8 cellular contexts compared by ENCODE assay signal in the genomic region with DNA sequence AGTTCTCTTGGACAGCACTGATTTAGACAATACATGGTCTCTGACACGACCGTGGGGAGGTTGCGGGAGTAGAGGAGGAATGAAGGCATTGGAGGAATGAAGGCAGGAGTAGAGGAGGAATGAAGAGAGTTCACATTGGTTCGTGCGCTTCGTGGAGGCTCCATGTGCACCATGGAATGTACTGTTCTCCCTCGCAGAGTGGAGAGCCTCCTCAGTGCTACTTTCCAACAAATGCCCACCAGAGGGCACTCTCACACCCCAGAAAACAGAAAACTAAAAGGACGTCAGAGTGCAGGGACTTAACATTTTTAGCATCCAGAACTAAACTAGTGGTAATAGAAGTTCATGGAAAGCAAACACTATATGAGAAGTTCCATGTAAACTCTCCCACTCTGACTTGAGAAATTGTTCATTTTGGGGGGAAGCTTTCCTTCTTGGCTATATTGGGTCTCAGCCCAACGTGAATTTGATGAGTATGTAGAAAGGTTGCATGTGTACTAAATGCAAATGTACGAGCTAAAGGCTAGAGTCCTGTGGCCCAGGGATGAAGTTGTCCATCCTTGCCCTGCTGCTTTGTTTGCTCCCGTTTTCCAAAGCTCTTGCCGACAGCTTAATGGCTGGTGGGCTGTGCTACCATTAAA.
DNase-seq lines count a peak whose midpoint lies in the region; ATAC-seq and TF ChIP-seq lines count a peak whose summit lies in the region.

No MANE protein-coding gene starts in this region.

- no peak overlapping the region for H2AFZ ChIP-seq in parathyroid adenoma

- TF ChIP-seq CTCF in foreskin keratinocyte (conservative IDR thresholded peaks at IDR 0.05): peak; percentile 82
- peak; percentile 60 for TF ChIP-seq CTCF in parathyroid adenoma (IDR thresholded peaks at IDR 0.05)

- H3K4me1 ChIP-seq in foreskin keratinocyte: no peaks in the 10 kb centered on the region
- H3K4me1 ChIP-seq in parathyroid adenoma: no peaks in the 10 kb centered on the region

- peak; percentile 74 for ATAC-seq in HG02759 (IDR thresholded peaks at IDR 0.05; ENCODE audit: unreplicated experiment)
- ATAC-seq in foreskin keratinocyte: peak; percentile 91

- peak; percentile 10 for DNase-seq in activated naive CD4-positive, alpha-beta T cell treated with Interleukin-2 at 50 U/mL for 16 hours
- DNase-seq in activated naive CD4-positive, alpha-beta T cell (lab: John Stamatoyannopoulos, UW): no peak
- peak; percentile 59 for DNase-seq in NCI-H2107 treated with DMSO at 0.1 percent for 48 hours (lab: John Stamatoyannopoulos, UW; ENCODE audit: unreplicated experiment)
- peak; percentile 78 for DNase-seq in activated CD4-positive, alpha-beta T cell treated with anti-CD3 and anti-CD28 coated beads, Interleukin-2, amount 10 ng/mL, durations not matched to agents 24 days and 14 days
- DNase-seq in foreskin keratinocyte: peak; percentile 17 to 46
- no peak for DNase-seq in OCI-M2 (lab: John Stamatoyannopoulos, UW; ENCODE audit: unreplicated experiment)

- no peak overlapping the region for H3K27ac ChIP-seq in foreskin keratinocyte
- no peak overlapping the region for H3K27ac ChIP-seq in parathyroid adenoma

- H3K27me3 ChIP-seq in foreskin keratinocyte (peaks cover 31% of the 10 kb centered on the region), parathyroid adenoma (ENCODE audit: control insufficient read depth, insufficient read depth, low read length) (no peaks in the 10 kb centered on the region)

- no peak overlapping the region for H3K9ac ChIP-seq in parathyroid adenoma

- no peaks in the 10 kb centered on the region for H3K9me3 ChIP-seq in parathyroid adenoma (ENCODE audit: control insufficient read depth, low read length)

- H3K36me3 ChIP-seq in parathyroid adenoma (ENCODE audit: control insufficient read depth, insufficient read depth, low read length): no peaks in the 10 kb centered on the region

- H3K4me2 ChIP-seq in parathyroid adenoma (ENCODE audit: low read length): no peak overlapping the region

- intact Hi-C loops in activated CD4-positive, alpha-beta T cell treated with anti-CD3 and anti-CD28 coated beads, Interleukin-2, amount 10 ng/mL, durations not matched to agents 24 days and 14 days (cut with micrococcal nuclease): no loop called here

- no peaks in the 10 kb centered on the region for H3K36me3 Mint-ChIP-seq in activated CD4-positive, alpha-beta T cell treated with anti-CD3 and anti-CD28 coated beads, Interleukin-2, amount 10 ng/mL, durations not matched to agents 24 days and 14 days (ENCODE audit: low read depth)

- H3K4me3 ChIP-seq in parathyroid adenoma (ENCODE audit: low read depth, low read length): no peak overlapping the region

- H3K9me3 Mint-ChIP-seq in activated CD4-positive, alpha-beta T cell treated with anti-CD3 and anti-CD28 coated beads, Interleukin-2, amount 10 ng/mL, durations not matched to agents 24 days and 14 days: no peaks in the 10 kb centered on the region

- H3K27ac Mint-ChIP-seq in activated CD4-positive, alpha-beta T cell treated with anti-CD3 and anti-CD28 coated beads, Interleukin-2, amount 10 ng/mL, durations not matched to agents 24 days and 14 days: no peak overlapping the region

- H3K4me1 Mint-ChIP-seq in activated CD4-positive, alpha-beta T cell treated with anti-CD3 and anti-CD28 coated beads, Interleukin-2, amount 10 ng/mL, durations not matched to agents 24 days and 14 days: peaks cover 2% of the 10 kb centered on the region

- peaks cover 2% of the 10 kb centered on the region for H3K27me3 Mint-ChIP-seq in activated CD4-positive, alpha-beta T cell treated with anti-CD3 and anti-CD28 coated beads, Interleukin-2, amount 10 ng/mL, durations not matched to agents 24 days and 14 days

- no peak overlapping the region for H3K4me3 Mint-ChIP-seq in activated CD4-positive, alpha-beta T cell treated with anti-CD3 and anti-CD28 coated beads, Interleukin-2, amount 10 ng/mL, durations not matched to agents 24 days and 14 days

- no peaks in the 10 kb centered on the region for H3K79me2 ChIP-seq in parathyroid adenoma

Comparison
In these comparisons a context has a peak if more than half of its experiments do, and no peak if none do; other contexts are left out.
1. DNase-seq: peak in activated naive CD4-positive, alpha-beta T cell treated with Interleukin-2 at 50 U/mL for 16 hours (single experiment), NCI-H2107 treated with DMSO at 0.1 percent for 48 hours (single experiment), activated CD4-positive, alpha-beta T cell treated with anti-CD3 and anti-CD28 coated beads, Interleukin-2, amount 10 ng/mL, durations not matched to agents 24 days and 14 days (single experiment) and foreskin keratinocyte (2 of 2); none in activated naive CD4-positive, alpha-beta T cell (0 of 4) and OCI-M2 (single experiment).